10 cellular contexts compared by ENCODE assay signal in the genomic region with DNA sequence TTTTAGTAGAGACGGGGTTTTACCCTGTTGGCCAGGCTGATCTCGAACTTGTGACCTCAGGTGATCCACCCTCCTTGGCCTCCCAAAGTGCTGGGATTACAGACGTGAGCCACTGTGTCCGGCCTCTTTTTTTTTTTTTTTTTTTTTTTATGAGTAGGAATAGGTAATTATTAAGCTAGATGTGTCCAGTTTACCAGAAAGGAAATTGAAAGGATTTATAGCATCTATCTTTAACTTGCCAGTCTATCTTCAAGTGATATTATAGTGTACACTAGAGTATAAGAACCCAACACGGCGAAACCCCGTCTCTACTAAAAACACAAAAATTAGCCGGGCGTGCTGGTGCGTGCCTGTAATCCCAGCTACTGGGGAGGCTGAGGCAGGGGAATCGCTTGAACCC. TPM values are rescaled to one million over a fixed set of nuclear protein-coding genes. Genes with fewer than 3 reads are reported as not detected.
DNase-seq lines count a peak whose midpoint lies in the region; ATAC-seq and TF ChIP-seq lines count a peak whose summit lies in the region.
"Not testable (repeated sequence)": the region's sequence is repeated elsewhere in the genome, so short reads cannot be mapped to it uniquely, and the experiment has no call there.
"Had no signal": no experiment of that assay in that cellular context is flagged by ENCODE, and none has a peak within 500 bp of the region (broad histone marks: within the 10 kb centered on the region; RNA-seq: fewer than 3 reads in every experiment).

No MANE protein-coding gene starts in this region.

- peaks cover 0 to 24% (median 0%) of the 10 kb centered on the region in 4 donors for H3K4me1 ChIP-seq in Peyer's patch
- not testable (repeated sequence) for H3K4me1 ChIP-seq in colonic mucosa
- peaks cover 13% of the 10 kb centered on the region for H3K4me1 ChIP-seq in hepatocyte (ENCODE audit: insufficient read depth)
- peaks cover 14% of the 10 kb centered on the region for H3K4me1 ChIP-seq in mucosa of descending colon (ENCODE audit: low read depth)
- peaks cover 8 to 40% (median 21%) of the 10 kb centered on the region in 4 donors for H3K4me1 ChIP-seq in transverse colon

- TF ChIP-seq POLR2A in Peyer's patch (IDR thresholded peaks at IDR 0.05) (peak in 1 of 2 donors; percentile 28), transverse colon (IDR thresholded peaks at IDR 0.05) (peak; percentile 32)

- not testable (repeated sequence) for H3K9me3 ChIP-seq in Peyer's patch; colonic mucosa; hepatocyte (ENCODE audit: low read depth); mucosa of descending colon; transverse colon

- intact Hi-C loops in colonic mucosa (cut with DNase I); left colon (cut with DNase I, micrococcal nuclease); mucosa of descending colon (cut with DNase I, micrococcal nuclease); transverse colon (cut with DNase I; ENCODE audit: low total_unique reads): not testable (repeated sequence)

- TF ChIP-seq EP300 in transverse colon (IDR thresholded peaks at IDR 0.05; ENCODE audit: low read depth): not testable (repeated sequence)

- DNase-seq in Caki2 (ENCODE audit: low read depth) (peak; percentile 12), mucosa of descending colon (peak in 1 of 3 donors; percentile 42), renal cortical epithelial cell (ENCODE audit: low read depth) (peak; percentile 27)
- DNase-seq in Peyer's patch; colonic mucosa; hepatocyte (ENCODE audit: low spot score); left colon; transverse colon: not testable (repeated sequence)

- peak overlapping the region; percentile 49 for H3K4me2 ChIP-seq in hepatocyte

- H2AFZ ChIP-seq in hepatocyte: not testable (repeated sequence)

- H3K36me3 ChIP-seq in Peyer's patch; colonic mucosa; hepatocyte (replicated peaks; ENCODE audit: insufficient read depth, low read depth); mucosa of descending colon (ENCODE audit: low read depth); transverse colon: not testable (repeated sequence)

- TF ChIP-seq CTCF in Peyer's patch (IDR thresholded peaks at IDR 0.05); colonic mucosa (IDR thresholded peaks at IDR 0.05); hepatocyte (IDR thresholded peaks at IDR 0.05; ENCODE audit: poor library complexity); mucosa of descending colon (IDR thresholded peaks at IDR 0.05); transverse colon (IDR thresholded peaks at IDR 0.05): not testable (repeated sequence)

- H4K20me1 ChIP-seq in hepatocyte (ENCODE audit: insufficient read depth, poor library complexity, severe bottlenecking): not testable (repeated sequence)

- H3K27me3 ChIP-seq in Peyer's patch, colonic mucosa, hepatocyte, transverse colon: not testable (repeated sequence)

- in situ Hi-C loops in Caki2 (cut with HindIII; ENCODE audit: low pct_unique_long_range_greater_than_20kb, low sequenced_read_pairs); transverse colon (cut with MboI; ENCODE audit: low pct_ligation_motif_present in 1 of 4, low pct_unique_long_range_greater_than_20kb in 1 of 4, low sequenced_read_pairs in 3 of 4): not testable (repeated sequence)

- H3K79me2 ChIP-seq in hepatocyte: not testable (repeated sequence)

- WGBS in hepatocyte (ENCODE audit: low lambda C conversion rate, missing lambda C conversion rate): 73% methylated on average over 10 of the region's 11 CpGs
- 13 to 58% methylated on average over 3 to 11 of the region's 11 CpGs for WGBS in transverse colon (ENCODE audit: low coverage in 1 of 2), 2 donors

- H3K9ac ChIP-seq in colonic mucosa (ENCODE audit: low read depth in 2 of 2, low read length in 2 of 2): peak overlapping the region in 1 of 2 donors; percentile 56

- peak; percentile 53 for ATAC-seq in left colon
- ATAC-seq in mucosa of descending colon: peak; percentile 61

- peak overlapping the region in 3 of 4 donors; percentile 42 to 85 (median 83) for H3K27ac ChIP-seq in Peyer's patch
- H3K27ac ChIP-seq in colonic mucosa: peak overlapping the region; percentile 86
- peak overlapping the region; percentile 71 for H3K27ac ChIP-seq in hepatocyte
- H3K27ac ChIP-seq in transverse colon: peak overlapping the region; percentile 73 to 83 (median 80)

- H3K4me3 ChIP-seq in Peyer's patch (peak overlapping the region in 2 of 4 donors; percentile 29 to 40), colonic mucosa (peak overlapping the region; percentile 1)
- H3K4me3 ChIP-seq in hepatocyte, mucosa of descending colon, transverse colon: not testable (repeated sequence)

- H3K9me2 ChIP-seq in hepatocyte (replicated peaks; ENCODE audit: insufficient read depth): not testable (repeated sequence)

RNA-seq across cellular contexts. Expression of gene BDH1, which starts 31.0 kb away (rescaled TPM):
- 0.34 TPM in 1 of 2 replicates, not detected in the other for total RNA-seq in Caki2 (2014; rRNA removed; shearing (Covaris generic); ENCODE audit: low replicate concordance)
- total RNA-seq in Peyer's patch (100 to 1,000 TPM; 120 to 269 (median 163) TPM), colonic mucosa (100 to 1,000 TPM; 154 to 180 TPM), hepatocyte (62.9 and 64.2 TPM in 2 replicates), left colon (100 to 1,000 TPM; 161 to 208 TPM), mucosa of descending colon (100 to 1,000 TPM in 2 of 3 donors, 10 to 100 TPM in 1; 79.3 to 246 (median 160) TPM), renal cortical epithelial cell (4.0 and 6.6 TPM in 2 replicates), transverse colon (100 to 1,000 TPM; 127 to 258 (median 197) TPM)
- 40.3 and 61.8 TPM in 2 replicates for polyA plus RNA-seq in hepatocyte
- total RNA-seq: A172, G401 had no signal
